8 cellular contexts compared by ENCODE assay signal in the genomic region with DNA sequence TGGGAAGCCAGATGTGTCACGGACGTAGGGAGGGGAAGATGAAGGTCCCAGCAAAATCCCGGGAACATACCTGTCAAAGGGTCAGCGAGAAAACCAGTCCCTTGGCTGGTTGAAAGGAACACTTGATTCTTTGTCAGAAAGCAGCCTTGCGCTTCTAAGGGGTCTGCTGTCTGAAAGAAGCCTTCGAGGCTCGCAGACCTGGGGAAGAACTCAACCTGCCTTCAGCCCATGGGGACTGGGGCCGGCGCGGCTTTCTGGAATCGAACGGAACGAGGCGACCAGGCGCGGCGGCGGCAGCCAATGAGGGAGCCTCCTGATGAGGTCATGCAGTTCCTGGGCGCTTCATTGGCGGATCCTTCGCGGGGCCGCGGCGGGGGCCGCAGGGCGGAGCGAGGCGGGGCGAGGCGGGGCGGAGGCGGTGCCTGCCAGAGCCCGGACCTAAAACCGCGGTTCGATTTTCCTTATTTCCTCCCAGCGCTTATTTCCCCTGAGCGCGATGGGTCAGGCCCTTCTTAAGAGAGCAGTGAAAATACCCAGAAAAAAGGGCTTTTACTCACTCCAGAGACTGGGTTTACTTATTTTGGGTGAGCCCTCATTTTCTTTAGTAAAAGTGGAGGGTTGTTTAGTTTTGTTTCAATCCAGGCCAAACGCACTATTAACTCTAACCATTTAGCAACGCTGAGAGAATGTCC. TPM values are rescaled to one million over a fixed set of nuclear protein-coding genes. Genes with fewer than 3 reads are reported as not detected.
A peak's percentile ranks its signal among the peaks of the same experiment; 100 is the strongest.
DNase-seq lines count a peak whose midpoint lies in the region; ATAC-seq and TF ChIP-seq lines count a peak whose summit lies in the region.

No MANE protein-coding gene starts in this region.

- H3K36me3 Mint-ChIP-seq in HFFc6 (ENCODE audit: low read depth) (peaks cover 10% of the 10 kb centered on the region), osteocyte (ENCODE audit: unreplicated experiment) (no peaks in the 10 kb centered on the region)
- H3K36me3 Mint-ChIP-seq in activated naive CD8-positive, alpha-beta T cell treated with anti-CD3 and anti-CD28 coated beads, Interleukin-2, amount 10 ng/mL, durations not matched to agents 7 days and 5 days: peaks cover 5% of the 10 kb centered on the region

- peaks cover 20% of the 10 kb centered on the region for H3K27me3 Mint-ChIP-seq in HFFc6 (ENCODE audit: insufficient read depth)
- H3K27me3 Mint-ChIP-seq in activated naive CD8-positive, alpha-beta T cell treated with anti-CD3 and anti-CD28 coated beads, Interleukin-2, amount 10 ng/mL, durations not matched to agents 7 days and 5 days: peaks cover 15% of the 10 kb centered on the region
- H3K27me3 Mint-ChIP-seq in osteocyte (ENCODE audit: unreplicated experiment): peaks cover 4% of the 10 kb centered on the region

- H3K27me3 ChIP-seq in testis: no peaks in the 10 kb centered on the region

- WGBS in testis, 2 donors: 2% methylated on average over 21 to 39 of the region's 42 CpGs

- H3K9me3 Mint-ChIP-seq in HFFc6 (peaks cover 19% of the 10 kb centered on the region), osteocyte (ENCODE audit: unreplicated experiment) (peaks cover 10% of the 10 kb centered on the region)
- H3K9me3 Mint-ChIP-seq in activated naive CD8-positive, alpha-beta T cell treated with anti-CD3 and anti-CD28 coated beads, Interleukin-2, amount 10 ng/mL, durations not matched to agents 7 days and 5 days: peaks cover 21% of the 10 kb centered on the region

- H3K27ac Mint-ChIP-seq in HFFc6 (no peak overlapping the region), osteocyte (ENCODE audit: unreplicated experiment) (peak overlapping the region; percentile 63)
- peak overlapping the region; percentile 92 for H3K27ac Mint-ChIP-seq in activated naive CD8-positive, alpha-beta T cell treated with anti-CD3 and anti-CD28 coated beads, Interleukin-2, amount 10 ng/mL, durations not matched to agents 7 days and 5 days

- H3K9me3 ChIP-seq in testis: no peaks in the 10 kb centered on the region

- POLR2A ChIA-PET in activated naive CD8-positive, alpha-beta T cell treated with anti-CD3 and anti-CD28 coated beads, Interleukin-2, amount 10 ng/mL, durations not matched to agents 7 days and 5 days (lab: Charles Lee): interaction anchor here (0.9 to 1.0 kb wide), 4 partner anchors 9 to 422 kb away, joined by 3 to 5 read pairs (median 4); no protein-coding TSS in a partner anchor

- intact Hi-C loops in Right ventricle myocardium inferior (cut with DNase I): no loop called here
- intact Hi-C loops in testis (cut with DNase I; ENCODE audit: low total_unique reads): no loop called here

- DNase-seq in GF-D8 (lab: John Stamatoyannopoulos, UW): peak; percentile 49
- peak; percentile 58 for DNase-seq in HFFc6
- DNase-seq in MV-4-11 (lab: John Stamatoyannopoulos, UW): peak; percentile 90
- peak; percentile 61 for DNase-seq in SKM-1 (lab: John Stamatoyannopoulos, UW; ENCODE audit: unreplicated experiment)
- peak; percentile 93 for DNase-seq in activated naive CD8-positive, alpha-beta T cell treated with anti-CD3 and anti-CD28 coated beads, Interleukin-2, amount 10 ng/mL, durations not matched to agents 7 days and 5 days
- peak; percentile 95 for DNase-seq in Right ventricle myocardium inferior (ENCODE audit: missing footprints)
- DNase-seq in osteocyte (ENCODE audit: extremely low spot score, unreplicated experiment): peak; percentile 97
- DNase-seq in testis: peak; percentile 97

- H3K4me3 ChIP-seq in testis: peak overlapping the region; percentile 21 to 42

- TF ChIP-seq CTCF in HFFc6 (IDR thresholded peaks at IDR 0.05): no peak
- no peak for TF ChIP-seq CTCF in osteocyte (IDR thresholded peaks at IDR 0.05)
- no peak for TF ChIP-seq CTCF in testis (IDR thresholded peaks at IDR 0.05)

- peak overlapping the region; percentile 13 to 79 for H3K27ac ChIP-seq in testis

- H3K4me3 Mint-ChIP-seq in HFFc6 (peak overlapping the region; percentile 72), osteocyte (ENCODE audit: unreplicated experiment) (peak overlapping the region; percentile 72)
- peak overlapping the region; percentile 87 for H3K4me3 Mint-ChIP-seq in activated naive CD8-positive, alpha-beta T cell treated with anti-CD3 and anti-CD28 coated beads, Interleukin-2, amount 10 ng/mL, durations not matched to agents 7 days and 5 days

- H3K36me3 ChIP-seq in testis (ENCODE audit: low read depth, missing control alignments): no peaks in the 10 kb centered on the region

- H3K4me1 Mint-ChIP-seq in HFFc6 (ENCODE audit: low read depth): peaks cover 9% of the 10 kb centered on the region; the same call in 1 of the 2 replicates
- H3K4me1 Mint-ChIP-seq in activated naive CD8-positive, alpha-beta T cell treated with anti-CD3 and anti-CD28 coated beads, Interleukin-2, amount 10 ng/mL, durations not matched to agents 7 days and 5 days: peaks cover 17% of the 10 kb centered on the region
- H3K4me1 Mint-ChIP-seq in osteocyte (ENCODE audit: unreplicated experiment): peaks cover 10% of the 10 kb centered on the region

- peak; percentile 96 for ATAC-seq in activated naive CD8-positive, alpha-beta T cell treated with anti-CD3 and anti-CD28 coated beads, Interleukin-2, amount 10 ng/mL, durations not matched to agents 7 days and 5 days (ENCODE audit: low read depth)
- ATAC-seq in Right ventricle myocardium inferior: peak; percentile 99

- TF ChIP-seq POLR2A in testis (IDR thresholded peaks at IDR 0.05): peak; percentile 14

- peaks cover 4% of the 10 kb centered on the region for H3K4me1 ChIP-seq in testis

RNA-seq across cellular contexts. Expression of a gene that starts 11.8 kb away (rescaled TPM):
- 10 to 100 TPM; 34.6 to 46.9 (median 40.9) TPM for total RNA-seq in HFFc6 (2021; fragmentation: NEBNext Ultra II Directional; extraction: Animal tissue kit (Norgen Biotek cat#: 25700))
- total RNA-seq in activated naive CD8-positive, alpha-beta T cell treated with anti-CD3 and anti-CD28 coated beads, Interleukin-2, amount 10 ng/mL, durations not matched to agents 7 days and 5 days: 1 to 10 TPM; 5.9 to 6.6 TPM
- total RNA-seq in Right ventricle myocardium inferior (67.5 TPM), osteocyte (43.2 and 44.7 TPM in 2 replicates), testis (10 to 100 TPM; 12.1 to 17.0 TPM)
- 11.3 TPM for polyA plus RNA-seq in testis (ENCODE audit: insufficient read depth, low read depth, low replicate concordance)

Comparison
In these comparisons a context has a peak if more than half of its experiments do, and no peak if none do; other contexts are left out.
1. Peak in every context shown above with its lines: DNase-seq, ATAC-seq, H3K4me3 ChIP-seq and H3K27ac ChIP-seq.